ENCODE assay signal across 16 cellular contexts in genomic region chr2:73109796-73110540, GRCh38. TPM values are rescaled to one million over a fixed set of nuclear protein-coding genes. Genes with fewer than 3 reads are reported as not detected.
A peak's percentile ranks its signal among the peaks of the same experiment; 100 is the strongest.
DNase-seq lines count a peak whose midpoint lies in the region; ATAC-seq and TF ChIP-seq lines count a peak whose summit lies in the region.
"Had no signal": no experiment of that assay in that cellular context is flagged by ENCODE, and none has a peak within 500 bp of the region (broad histone marks: within the 10 kb centered on the region; RNA-seq: fewer than 3 reads in every experiment).

No MANE protein-coding gene starts in this region.

- H3K4me1 Mint-ChIP-seq in effector memory CD8-positive, alpha-beta T cell (ENCODE audit: low read depth in 2 of 2), result peaks cover 38 to 52% of the 10 kb centered on the region in 2 donors

- CTCF ChIA-PET in HCT116 (lab: Charles Lee), result no interaction called here

- H3K27me3 ChIP-seq in ACC112 (ENCODE audit: insufficient read depth, low read length), result no peaks in the 10 kb centered on the region
- H3K27me3 ChIP-seq in HCT116 (ENCODE audit: insufficient read depth, low read length), result no peaks in the 10 kb centered on the region
- H3K27me3 ChIP-seq: Peyer's patch, thyroid gland had no signal

- H3K27me3 Mint-ChIP-seq in effector memory CD8-positive, alpha-beta T cell, result no peaks in the 10 kb centered on the region
- H3K27me3 Mint-ChIP-seq: activated naive CD8-positive, alpha-beta T cell had no signal

- ATAC-seq in HCT116 (no peak), mucosa of descending colon (no peak), HG02884 (IDR thresholded peaks at IDR 0.05; ENCODE audit: unreplicated experiment) (no peak), HG03565 (IDR thresholded peaks at IDR 0.05; ENCODE audit: unreplicated experiment) (no peak)
- ATAC-seq in effector memory CD8-positive, alpha-beta T cell (replicated peaks), result no peak
- ATAC-seq: heart left ventricle had no signal

- BruUV-seq in HCT116 (replicated peaks; lab: Mats Ljungman, UMichigan), result no TSS peak

- peak overlapping the region; percentile 72 to 75 for H3K27ac Mint-ChIP-seq in effector memory CD8-positive, alpha-beta T cell
- H3K27ac Mint-ChIP-seq: activated naive CD8-positive, alpha-beta T cell had no signal

- H3K27ac ChIP-seq in ACC112 (ENCODE audit: low read depth, low read length), result no peak overlapping the region
- no peak overlapping the region for H3K27ac ChIP-seq in HCT116 (ENCODE audit: low read depth, low read length)
- H3K27ac ChIP-seq in mesodermal cell (ENCODE audit: low read depth, low read length, severe bottlenecking), result no peak overlapping the region
- H3K27ac ChIP-seq: Peyer's patch, thyroid gland had no signal

- peaks cover 49% of the 10 kb centered on the region for H3K4me1 ChIP-seq in ACC112 (ENCODE audit: control insufficient read depth, insufficient read depth, low read length, unreplicated experiment)
- peaks cover 20 to 34% of the 10 kb centered on the region in 2 experiments for H3K4me1 ChIP-seq in HCT116 (ENCODE audit: control insufficient read depth in 1 of 2, insufficient read depth in 2 of 2, low read length in 2 of 2)
- H3K4me1 ChIP-seq in mesodermal cell (ENCODE audit: control insufficient read depth, insufficient read depth, low read length, poor library complexity, severe bottlenecking), result peaks cover 15% of the 10 kb centered on the region
- H3K4me1 ChIP-seq in mucosa of descending colon (ENCODE audit: low read depth), result peaks cover 17% of the 10 kb centered on the region

- TF ChIP-seq RAD21 in HCT116 (IDR thresholded peaks at IDR 0.05; ENCODE audit: low read depth), result no peak

- H3K9me3 Mint-ChIP-seq in effector memory CD8-positive, alpha-beta T cell, result no peaks in the 10 kb centered on the region

- H3K36me3 Mint-ChIP-seq in effector memory CD8-positive, alpha-beta T cell (ENCODE audit: insufficient read depth), result peaks cover 16% of the 10 kb centered on the region
- H3K36me3 Mint-ChIP-seq: activated naive CD8-positive, alpha-beta T cell had no signal

- H4K20me1 ChIP-seq in HCT116 (ENCODE audit: insufficient read depth), result no peaks in the 10 kb centered on the region

- H3K4me3 ChIP-seq in ACC112 (ENCODE audit: low read depth, low read length), result peak overlapping the region; percentile 96
- no peak overlapping the region for H3K4me3 ChIP-seq in HCT116 (replicated peaks in 1 of 2; ENCODE audit: low read depth in 1 of 2, low read length in 2 of 2)
- peak overlapping the region; percentile 67 for H3K4me3 ChIP-seq in mesodermal cell (ENCODE audit: extremely low read depth, insufficient read depth, low read length, poor library complexity, severe bottlenecking)
- H3K4me3 ChIP-seq in mucosa of descending colon, result no peak overlapping the region
- H3K4me3 ChIP-seq: Peyer's patch, thyroid gland had no signal

- H3K36me3 ChIP-seq in ACC112 (ENCODE audit: insufficient read depth, low read length) (no peaks in the 10 kb centered on the region), HCT116 (ENCODE audit: control insufficient read depth in 1 of 2, insufficient read depth in 2 of 2, low read length in 2 of 2) (no peaks in the 10 kb centered on the region; a peak in 1 of 4 replicates), mesodermal cell (ENCODE audit: control insufficient read depth, insufficient read depth, low read length) (peaks cover 8% of the 10 kb centered on the region), mucosa of descending colon (ENCODE audit: low read depth) (no peaks in the 10 kb centered on the region)
- H3K36me3 ChIP-seq: heart left ventricle, Peyer's patch, thyroid gland had no signal

- intact Hi-C loops in HCT116 (cut with micrococcal nuclease), result no loop called here
- intact Hi-C loops in mucosa of descending colon (cut with DNase I, micrococcal nuclease), result no loop called here

- H3K9me3 ChIP-seq in HCT116 (ENCODE audit: control insufficient read depth in 1 of 2, insufficient read depth in 1 of 2, low read depth in 1 of 2, low read length in 2 of 2) (no peaks in the 10 kb centered on the region), mesodermal cell (ENCODE audit: control insufficient read depth, low read length) (peaks cover 8% of the 10 kb centered on the region), mucosa of descending colon (no peaks in the 10 kb centered on the region)
- H3K9me3 ChIP-seq: heart left ventricle, Peyer's patch, thyroid gland had no signal

- POLR2A ChIA-PET in HCT116 (lab: Charles Lee), result no interaction called here

- H3K4me2 ChIP-seq in HCT116 (ENCODE audit: low read length), result peak overlapping the region; percentile 88; the same call in 1 of the 2 replicates

- peak overlapping the region; percentile 79 to 85 for H3K4me3 Mint-ChIP-seq in effector memory CD8-positive, alpha-beta T cell

- 81 to 100% methylated on average over 2 to 3 of the region's 4 CpGs for WGBS in mesodermal cell (ENCODE audit: insufficient coverage in 2 of 2), 2 experiments

- TF ChIP-seq CTCF in HCT116 (IDR thresholded peaks at IDR 0.05 in 2 of 3, conservative IDR thresholded peaks at IDR 0.05 in 1 of 3; ENCODE audit: borderline replicate concordance in 1 of 3, insufficient read depth in 1 of 3, low read depth in 2 of 3, low read length in 2 of 3), result no peak
- TF ChIP-seq CTCF in mucosa of descending colon (IDR thresholded peaks at IDR 0.05), result no peak

- RAD21 ChIA-PET in HCT116 (lab: Charles Lee; ENCODE audit: low non-redundant PET in 1 of 2, low total read pairs in 2 of 2, uncharacterized antibody in 2 of 2, unreplicated experiment in 2 of 2), result no interaction called here

- no peaks in the 10 kb centered on the region for H3K9me2 ChIP-seq in HCT116 (ENCODE audit: insufficient read depth)

- H3K79me2 ChIP-seq in ACC112 (ENCODE audit: control insufficient read depth, insufficient read depth, low read length, unreplicated experiment) (peaks cover 76% of the 10 kb centered on the region), HCT116 (ENCODE audit: insufficient read depth, low read length) (peaks cover 69% of the 10 kb centered on the region)

- H3K9ac ChIP-seq in HCT116 (ENCODE audit: low read length), result no peak overlapping the region

- H2AFZ ChIP-seq in ACC112 (ENCODE audit: low read length, unreplicated experiment) (no peak overlapping the region), HCT116 (ENCODE audit: low read depth, low read length, poor library complexity, severe bottlenecking) (no peak overlapping the region)

- DNase-seq in HCT116 (ENCODE audit: low read depth, low spot score), result no peak
- DNase-seq in effector memory CD8-positive, alpha-beta T cell, result no peak
- DNase-seq in mucosa of descending colon, result no peak
- no peak for DNase-seq in NCI-H774 (lab: John Stamatoyannopoulos, UW)
- DNase-seq: caudate nucleus; heart left ventricle; NCI-H187; NCI-H69; Peyer's patch; stimulated activated CD4-positive, alpha-beta T cell treated with anti-CD3 and anti-CD28 coated beads, Interleukin-1b, Interleukin-23, amount 100 ng/mL, for 48 hours had no signal

- no peak for TF ChIP-seq POLR2A in HCT116 (IDR thresholded peaks at IDR 0.05; ENCODE audit: borderline replicate concordance, extremely low read depth, insufficient read depth, insufficient read length)

TF ChIP-seq in HCT116, 20 proteins besides CTCF, POLR2A, EP300 and RAD21:
- TF ChIP-seq ZNF274 (IDR thresholded peaks at IDR 0.05; ENCODE audit: low read depth, low read length) (no peak), SIN3A (IDR thresholded peaks at IDR 0.05; ENCODE audit: low read depth) (no peak), EZH2phosphoT487 (IDR thresholded peaks at IDR 0.05; ENCODE audit: borderline replicate concordance) (no peak)

RNA-seq across cellular contexts. Expression of gene RAB11FIP5, which starts 2.8 kb away (rescaled TPM):
- total RNA-seq in HCT116 (2021; ENCODE audit: unreplicated experiment) (20.8 TPM), mucosa of descending colon (10 to 100 TPM; 17.8 to 27.9 (median 18.3) TPM)
- polyA plus RNA-seq in HCT116 (2012), result 21.0 and 27.0 TPM in 2 replicates
- polyA plus RNA-seq in mesodermal cell (2013, experiment 1 of 2), result 17.4 TPM
- 16.0 TPM for polyA plus RNA-seq in mesodermal cell (2013, experiment 2 of 2)

RNA-seq across cellular contexts. Expression of gene SFXN5, which starts 38.5 kb away (rescaled TPM):
- 10.0 TPM for total RNA-seq in HCT116 (2021; ENCODE audit: unreplicated experiment)
- 4.8 and 8.0 TPM in 2 replicates for polyA plus RNA-seq in HCT116 (2012)
- 8.6 TPM for polyA plus RNA-seq in mesodermal cell (2013, experiment 1 of 2)
- polyA plus RNA-seq in mesodermal cell (2013, experiment 2 of 2), result 7.5 TPM
- 10 to 100 TPM; 22.2 to 30.9 (median 27.5) TPM for total RNA-seq in mucosa of descending colon

Comparison
In these comparisons a context has a peak if more than half of its experiments do, and no peak if none do; other contexts are left out.
1. H3K4me3 ChIP-seq: peak in ACC112 (single experiment) and mesodermal cell (single experiment); none in HCT116 (0 of 2) and mucosa of descending colon (single experiment).